15 cellular contexts compared by ENCODE assay signal in the genomic region with DNA sequence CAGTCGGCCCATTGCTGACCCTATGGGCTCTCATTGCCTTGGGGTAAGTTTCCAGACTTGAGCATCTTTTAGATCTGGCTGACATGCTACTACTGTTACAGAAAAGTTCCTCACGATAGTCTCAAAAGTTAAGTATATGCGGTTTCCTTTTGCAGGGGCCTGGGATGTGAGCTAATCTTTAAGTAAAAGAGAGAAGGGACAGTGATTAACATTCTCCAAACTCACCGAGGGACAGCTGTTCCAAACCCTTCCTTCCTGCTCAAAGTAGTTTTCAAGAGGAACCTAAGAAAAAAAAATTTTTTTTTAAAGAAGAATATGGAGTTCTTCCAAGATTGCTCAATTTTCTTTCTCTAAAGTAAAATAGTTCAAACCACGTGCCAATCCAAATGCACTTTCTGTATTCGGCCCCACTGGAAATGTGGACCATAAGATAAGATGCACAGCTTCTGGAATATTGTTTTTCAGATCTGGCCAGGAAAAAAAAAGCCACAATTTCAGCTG.
DNase-seq lines count a peak whose midpoint lies in the region; ATAC-seq and TF ChIP-seq lines count a peak whose summit lies in the region.
"Had no signal": no experiment of that assay in that cellular context is flagged by ENCODE, and none has a peak within 500 bp of the region (broad histone marks: within the 10 kb centered on the region; RNA-seq: fewer than 3 reads in every experiment).

No MANE protein-coding gene starts in this region.

- peaks cover 26% of the 10 kb centered on the region for H3K4me1 Mint-ChIP-seq in HFFc6 (ENCODE audit: low read depth)
- peaks cover 2% of the 10 kb centered on the region for H3K4me1 Mint-ChIP-seq in activated CD8-positive, alpha-beta T cell treated with anti-CD3 and anti-CD28 coated beads, Interleukin-2, amount 10 ng/mL, durations not matched to agents 7 days and 5 days (ENCODE audit: low read depth)
- H3K4me1 Mint-ChIP-seq in endothelial cell (ENCODE audit: unreplicated experiment) = peaks cover 44% of the 10 kb centered on the region

- WGBS in smooth muscle cell (ENCODE audit: low lambda C conversion rate) = 29% methylated on average over 6 of the region's 6 CpGs

- no peak for TF ChIP-seq CTCF in HFFc6 (IDR thresholded peaks at IDR 0.05)
- no peak for TF ChIP-seq CTCF in left lung (IDR thresholded peaks at IDR 0.05)
- TF ChIP-seq CTCF in smooth muscle cell (IDR thresholded peaks at IDR 0.05; ENCODE audit: borderline replicate concordance, insufficient read depth, poor library complexity, severe bottlenecking) = no peak
- no peak for TF ChIP-seq CTCF in endothelial cell (IDR thresholded peaks at IDR 0.05; ENCODE audit: unreplicated experiment)

- DNase-seq in HFFc6 (no peak), dermis blood vessel endothelial cell (peak; percentile 24), left lung (no peak), smooth muscle cell (lab: John Stamatoyannopoulos, UW; ENCODE audit: unreplicated experiment) (no peak), amygdala (lab: John Stamatoyannopoulos, UW) (no peak), ecto neural progenitor cell (ENCODE audit: low spot score) (no peak), endothelial cell (ENCODE audit: low spot score) (no peak)
- DNase-seq in activated CD8-positive, alpha-beta T cell treated with anti-CD3 and anti-CD28 coated beads, Interleukin-2, amount 10 ng/mL, durations not matched to agents 7 days and 5 days = no peak
- DNase-seq: activated CD8-positive, alpha-beta memory T cell treated with anti-CD3 and anti-CD28 coated beads, Interleukin-2, amount 50 U/mL, for 48 hours; brain microvascular endothelial cell; H7; NCI-H1048; RPMI8226; T1000 had no signal

- H3K27ac ChIP-seq in left lung = peak overlapping the region in 1 of 2 donors; percentile 33
- H3K27ac ChIP-seq in smooth muscle cell (ENCODE audit: low read depth) = peak overlapping the region; percentile 70
- H3K27ac ChIP-seq: brain microvascular endothelial cell, epithelial cell of prostate had no signal

- no peaks in the 10 kb centered on the region for H3K79me2 ChIP-seq in smooth muscle cell (ENCODE audit: low read depth)

- H4K20me1 ChIP-seq in smooth muscle cell (ENCODE audit: low read depth) = no peaks in the 10 kb centered on the region

- peaks cover 8% of the 10 kb centered on the region for H3F3A ChIP-seq in smooth muscle cell (ENCODE audit: low read depth)

- peaks cover 0 to 6% of the 10 kb centered on the region in 2 donors for H3K4me1 ChIP-seq in left lung
- H3K4me1 ChIP-seq in smooth muscle cell (ENCODE audit: low read depth) = peaks cover 20% of the 10 kb centered on the region

- ATAC-seq in left lung = peak; percentile 25
- ATAC-seq in activated CD8-positive, alpha-beta T cell treated with anti-CD3 and anti-CD28 coated beads, Interleukin-2, amount 10 ng/mL, durations not matched to agents 7 days and 5 days = no peak

- H3K27me3 Mint-ChIP-seq in HFFc6 (ENCODE audit: insufficient read depth) = no peaks in the 10 kb centered on the region
- peaks cover 2% of the 10 kb centered on the region for H3K27me3 Mint-ChIP-seq in activated CD8-positive, alpha-beta T cell treated with anti-CD3 and anti-CD28 coated beads, Interleukin-2, amount 10 ng/mL, durations not matched to agents 7 days and 5 days (ENCODE audit: low read depth)
- peaks cover 6% of the 10 kb centered on the region for H3K27me3 Mint-ChIP-seq in endothelial cell (ENCODE audit: unreplicated experiment)

- H3K27ac Mint-ChIP-seq in HFFc6 (peak overlapping the region; percentile 44), endothelial cell (ENCODE audit: unreplicated experiment) (no peak overlapping the region)
- H3K27ac Mint-ChIP-seq in activated CD8-positive, alpha-beta T cell treated with anti-CD3 and anti-CD28 coated beads, Interleukin-2, amount 10 ng/mL, durations not matched to agents 7 days and 5 days = no peak overlapping the region

- H3K27me3 ChIP-seq in left lung = no peaks in the 10 kb centered on the region
- H3K27me3 ChIP-seq in smooth muscle cell (ENCODE audit: low read depth) = no peaks in the 10 kb centered on the region
- H3K27me3 ChIP-seq: brain microvascular endothelial cell had no signal

- H3K36me3 ChIP-seq in left lung = no peaks in the 10 kb centered on the region
- H3K36me3 ChIP-seq in smooth muscle cell (ENCODE audit: low read depth) = no peaks in the 10 kb centered on the region
- H3K36me3 ChIP-seq: brain microvascular endothelial cell had no signal

- H3K4me3 Mint-ChIP-seq in HFFc6 (peak overlapping the region; percentile 64), endothelial cell (ENCODE audit: unreplicated experiment) (no peak overlapping the region)
- no peak overlapping the region for H3K4me3 Mint-ChIP-seq in activated CD8-positive, alpha-beta T cell treated with anti-CD3 and anti-CD28 coated beads, Interleukin-2, amount 10 ng/mL, durations not matched to agents 7 days and 5 days

- intact Hi-C loops in left lung (cut with DNase I) = no loop called here

- POLR2A ChIA-PET in activated CD8-positive, alpha-beta T cell treated with anti-CD3 and anti-CD28 coated beads, Interleukin-2, amount 10 ng/mL, durations not matched to agents 7 days and 5 days (lab: Charles Lee) = interaction anchor here (0.6 kb wide), 1 partner anchor 177 kb away, joined by 4 read pairs; no protein-coding TSS in a partner anchor

- H3K9me3 ChIP-seq in left lung = no peaks in the 10 kb centered on the region
- no peaks in the 10 kb centered on the region for H3K9me3 ChIP-seq in smooth muscle cell (replicated peaks; ENCODE audit: low read depth)

- no peaks in the 10 kb centered on the region for H3K9me3 Mint-ChIP-seq in HFFc6
- H3K9me3 Mint-ChIP-seq in activated CD8-positive, alpha-beta T cell treated with anti-CD3 and anti-CD28 coated beads, Interleukin-2, amount 10 ng/mL, durations not matched to agents 7 days and 5 days (ENCODE audit: insufficient read depth) = no peaks in the 10 kb centered on the region
- no peaks in the 10 kb centered on the region for H3K9me3 Mint-ChIP-seq in endothelial cell (ENCODE audit: unreplicated experiment)

- no peak overlapping the region for H2AFZ ChIP-seq in smooth muscle cell (ENCODE audit: low read depth)

- H3K9ac ChIP-seq in smooth muscle cell (ENCODE audit: low read depth) = no peak overlapping the region

- CTCF ChIA-PET in activated CD8-positive, alpha-beta T cell treated with anti-CD3 and anti-CD28 coated beads, Interleukin-2, amount 10 ng/mL, durations not matched to agents 7 days and 5 days (lab: Charles Lee) = no interaction called here

- H3K4me2 ChIP-seq in smooth muscle cell = peak overlapping the region; percentile 65

- H3K36me3 Mint-ChIP-seq in HFFc6 (ENCODE audit: low read depth) (peaks cover 4% of the 10 kb centered on the region; the same call in 1 of the 2 replicates), endothelial cell (ENCODE audit: low read depth, unreplicated experiment) (no peaks in the 10 kb centered on the region)
- H3K36me3 Mint-ChIP-seq in activated CD8-positive, alpha-beta T cell treated with anti-CD3 and anti-CD28 coated beads, Interleukin-2, amount 10 ng/mL, durations not matched to agents 7 days and 5 days (ENCODE audit: low read depth) = no peaks in the 10 kb centered on the region

- H3K4me3 ChIP-seq in left lung = no peak overlapping the region
- H3K4me3 ChIP-seq in smooth muscle cell = no peak overlapping the region
